In the genomic region with DNA sequence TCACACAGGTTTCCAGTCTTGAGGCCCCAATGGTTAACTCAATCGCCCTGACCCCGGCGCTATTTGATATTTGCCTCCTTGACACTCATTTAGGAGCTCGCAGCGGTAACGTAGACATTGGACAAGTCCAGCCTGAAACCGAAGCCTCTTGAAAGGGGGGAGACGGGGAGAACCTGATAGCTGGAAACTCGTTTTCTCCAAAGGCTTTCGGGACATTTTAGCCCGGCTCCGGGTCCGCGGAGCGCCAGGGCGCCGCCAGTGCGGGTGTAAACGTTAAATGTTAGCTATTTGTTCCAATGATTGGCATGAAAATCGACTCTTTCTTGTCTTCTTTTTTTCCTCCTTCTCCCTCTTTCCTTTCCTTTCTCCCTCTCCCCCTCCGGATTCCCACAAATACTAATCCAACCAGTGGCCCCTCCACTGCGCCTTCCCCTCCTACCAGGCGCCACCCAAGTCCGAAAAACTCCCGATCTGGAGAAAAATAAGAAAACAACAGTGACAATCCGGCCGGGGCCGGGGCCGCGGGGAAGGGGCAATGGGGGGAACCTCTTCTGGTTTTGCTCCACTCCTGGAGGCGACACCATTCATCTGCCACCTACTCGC, we compare ENCODE assay signal across 15 cellular contexts. TPM values are rescaled to one million over a fixed set of nuclear protein-coding genes. Genes with fewer than 3 reads are reported as not detected.
A peak's percentile ranks its signal among the peaks of the same experiment; 100 is the strongest.
DNase-seq lines count a peak whose midpoint lies in the region; ATAC-seq, FAIRE-seq and TF ChIP-seq lines count a peak whose summit lies in the region.
"Had no signal": no experiment of that assay in that cellular context is flagged by ENCODE, and none has a peak within 500 bp of the region (broad histone marks: within the 10 kb centered on the region; RNA-seq: fewer than 3 reads in every experiment).

No MANE protein-coding gene starts in this region.

- WGBS in suprapubic skin = 13% methylated on average over 32 of the region's 32 CpGs

- H3K4me3 ChIP-seq in suprapubic skin = no peak overlapping the region
- H3K4me3 ChIP-seq: transverse colon had no signal

- H3K9me3 ChIP-seq in suprapubic skin = no peaks in the 10 kb centered on the region
- H3K9me3 ChIP-seq: breast epithelium, transverse colon had no signal

- TF ChIP-seq POLR2A in suprapubic skin (IDR thresholded peaks at IDR 0.05) = no peak

- peaks cover 48% of the 10 kb centered on the region for H3K4me1 Mint-ChIP-seq in activated T-cell treated with anti-CD3 and anti-CD28 coated beads, Interleukin-2, amount 50 U/mL, for 72 hours (ENCODE audit: low read depth)
- H3K4me1 Mint-ChIP-seq in stimulated activated memory B cell treated with anti-CD40 and anti-IgM and Interleukin-4, amounts not matched to agents 10 μg/mL and 1 μg/mL and 100 μg/mL, for 72 hours = peaks cover 18% of the 10 kb centered on the region

- H3K27me3 ChIP-seq in suprapubic skin = peaks cover 100% of the 10 kb centered on the region

- no peak for ATAC-seq in activated T-cell treated with anti-CD3 and anti-CD28 coated beads, Interleukin-2, amount 50 U/mL, for 72 hours (replicated peaks in 1 of 2)
- ATAC-seq in stimulated activated memory B cell treated with anti-CD40 and anti-IgM and Interleukin-4, amounts not matched to agents 10 μg/mL and 1 μg/mL and 100 μg/mL, for 72 hours = no peak

- peaks cover 76% of the 10 kb centered on the region for H3K27me3 Mint-ChIP-seq in activated T-cell treated with anti-CD3 and anti-CD28 coated beads, Interleukin-2, amount 50 U/mL, for 72 hours (ENCODE audit: low read depth)
- H3K27me3 Mint-ChIP-seq in stimulated activated memory B cell treated with anti-CD40 and anti-IgM and Interleukin-4, amounts not matched to agents 10 μg/mL and 1 μg/mL and 100 μg/mL, for 72 hours = peaks cover 82% of the 10 kb centered on the region

- no peak for FAIRE-seq in HTR-8/SVneo (lab: Jason Lieb, UNC)
- FAIRE-seq: frontal cortex had no signal

- TF ChIP-seq CTCF in suprapubic skin (IDR thresholded peaks at IDR 0.05) = no peak

- peak overlapping the region; percentile 73 to 76 for H3K4me3 Mint-ChIP-seq in activated T-cell treated with anti-CD3 and anti-CD28 coated beads, Interleukin-2, amount 50 U/mL, for 72 hours
- peak overlapping the region; percentile 10 for H3K4me3 Mint-ChIP-seq in stimulated activated memory B cell treated with anti-CD40 and anti-IgM and Interleukin-4, amounts not matched to agents 10 μg/mL and 1 μg/mL and 100 μg/mL, for 72 hours
- H3K4me3 Mint-ChIP-seq: HFFc6, memory B cell had no signal

- H3K27ac ChIP-seq in suprapubic skin = no peak overlapping the region
- H3K27ac ChIP-seq: breast epithelium, transverse colon had no signal

- peaks cover 45% of the 10 kb centered on the region for H3K4me1 ChIP-seq in suprapubic skin

- peaks cover 0 to 2% of the 10 kb centered on the region in 2 donors for H3K9me3 Mint-ChIP-seq in activated T-cell treated with anti-CD3 and anti-CD28 coated beads, Interleukin-2, amount 50 U/mL, for 72 hours
- peaks cover 5% of the 10 kb centered on the region for H3K9me3 Mint-ChIP-seq in stimulated activated memory B cell treated with anti-CD40 and anti-IgM and Interleukin-4, amounts not matched to agents 10 μg/mL and 1 μg/mL and 100 μg/mL, for 72 hours
- H3K9me3 Mint-ChIP-seq: HFFc6 had no signal

- peak overlapping the region; percentile 63 for H3K27ac Mint-ChIP-seq in activated T-cell treated with anti-CD3 and anti-CD28 coated beads, Interleukin-2, amount 50 U/mL, for 72 hours
- H3K27ac Mint-ChIP-seq in stimulated activated memory B cell treated with anti-CD40 and anti-IgM and Interleukin-4, amounts not matched to agents 10 μg/mL and 1 μg/mL and 100 μg/mL, for 72 hours = no peak overlapping the region
- H3K27ac Mint-ChIP-seq: HFFc6, memory B cell had no signal

- H3K36me3 ChIP-seq in suprapubic skin = no peaks in the 10 kb centered on the region
- H3K36me3 ChIP-seq: breast epithelium, transverse colon had no signal

- peaks cover 6 to 7% of the 10 kb centered on the region in 2 donors for H3K36me3 Mint-ChIP-seq in activated T-cell treated with anti-CD3 and anti-CD28 coated beads, Interleukin-2, amount 50 U/mL, for 72 hours (ENCODE audit: insufficient read depth in 2 of 2)
- H3K36me3 Mint-ChIP-seq in stimulated activated memory B cell treated with anti-CD40 and anti-IgM and Interleukin-4, amounts not matched to agents 10 μg/mL and 1 μg/mL and 100 μg/mL, for 72 hours = no peaks in the 10 kb centered on the region

- TF ChIP-seq EP300 in suprapubic skin (IDR thresholded peaks at IDR 0.05) = no peak

- peak; percentile 12 for DNase-seq in activated naive CD4-positive, alpha-beta T cell treated with anti-CD3 and anti-CD28 coated beads, Interleukin-2, amount 50 U/mL, for 16 hours
- DNase-seq in activated naive CD4-positive, alpha-beta T cell treated with Interleukin-2 at 50 U/mL for 16 hours = no peak
- peak in 1 of 2 donors; percentile 20 for DNase-seq in activated T-cell treated with anti-CD3 and anti-CD28 coated beads, Interleukin-2, amount 50 U/mL, for 72 hours
- DNase-seq in mesenteric fat pad (ENCODE audit: low spot score) (peak; percentile 67), suprapubic skin (ENCODE audit: low spot score in 2 of 2) (no peak), NOMO-1 treated with DMSO at 0.1 percent for 48 hours (lab: John Stamatoyannopoulos, UW; ENCODE audit: unreplicated experiment) (no peak), HTR-8/SVneo (ENCODE audit: insufficient read length, low spot score) (no peak)
- DNase-seq: DMS153, HFFc6, SHP77 treated with DMSO at 0.1 percent for 48 hours, transverse colon had no signal

RNA-seq across cellular contexts. Expression of a gene that starts 17.2 kb away (rescaled TPM):
- 10 to 100 TPM; 40.4 to 50.2 TPM for total RNA-seq in activated T-cell treated with anti-CD3 and anti-CD28 coated beads, Interleukin-2, amount 50 U/mL, for 72 hours
- 5.5 TPM for total RNA-seq in mesenteric fat pad
- 100 to 1,000 TPM in 3 of 4 donors, 10 to 100 TPM in 1; 91.0 to 241 (median 164) TPM for total RNA-seq in suprapubic skin
- total RNA-seq: frontal cortex had no signal

Comparison
In these comparisons a context has a peak if more than half of its experiments do, and no peak if none do; other contexts are left out.
1. DNase-seq: peak in activated naive CD4-positive, alpha-beta T cell treated with anti-CD3 and anti-CD28 coated beads, Interleukin-2, amount 50 U/mL, for 16 hours (single experiment) and mesenteric fat pad (single experiment); none in activated naive CD4-positive, alpha-beta T cell treated with Interleukin-2 at 50 U/mL for 16 hours (single experiment), suprapubic skin (0 of 2), NOMO-1 treated with DMSO at 0.1 percent for 48 hours (single experiment) and HTR-8/SVneo (single experiment).